In genomic region chrX:48919947-48920712, GRCh38 we compare ENCODE assay signal across 8 cellular contexts. TPM values are rescaled to one million over a fixed set of nuclear protein-coding genes. Genes with fewer than 3 reads are reported as not detected.
DNase-seq lines count a peak whose midpoint lies in the region; ATAC-seq, FAIRE-seq and TF ChIP-seq lines count a peak whose summit lies in the region.

No MANE protein-coding gene starts in this region.

- peak overlapping the region in 6 of 11 experiments; percentile 23 to 85 (median 79); a peak in 8 of 22 replicates for H3K27ac ChIP-seq in BLaER1 treated with 17β-estradiol and CSF1 and Interleukin-3, amounts not matched to agents 10 nM and 100 nM
- peak overlapping the region; percentile 98 for H3K27ac ChIP-seq in HUES48 (ENCODE audit: low read depth, low read length)
- H3K27ac ChIP-seq in ascending aorta = peak overlapping the region; percentile 74 to 91

- H3K36me3 Mint-ChIP-seq in naive thymus-derived CD8-positive, alpha-beta T cell = peaks cover 11 to 55% (median 26%) of the 10 kb centered on the region in 3 donors

- intact Hi-C loops in ascending aorta (cut with DNase I) = loop anchor here (1.0 to 10.0 kb wide), 5 partner anchors 37 to 385 kb away; partner anchors contain the start of genes MAGIX, OTUD5, RBM3 and TBC1D25

- H3K9me3 ChIP-seq in BLaER1 treated with 17β-estradiol and CSF1 and Interleukin-3, amounts not matched to agents 10 nM and 100 nM (replicated peaks in 1 of 11) = peaks cover 0 to 7% (median 0%) of the 10 kb centered on the region in 11 experiments; a peak in 3 of 22 replicates
- H3K9me3 ChIP-seq in HUES48 (ENCODE audit: control insufficient read depth, insufficient read depth, low read length) = peaks cover 13% of the 10 kb centered on the region
- H3K9me3 ChIP-seq in ascending aorta = no peaks in the 10 kb centered on the region

- H3K4me3 ChIP-seq in BLaER1 treated with 17β-estradiol and CSF1 and Interleukin-3, amounts not matched to agents 10 nM and 100 nM = peak overlapping the region in 3 of 10 experiments; percentile 74 to 76 (median 75); a peak in 4 of 20 replicates
- H3K4me3 ChIP-seq in HUES48 (ENCODE audit: low read depth, low read length) = peak overlapping the region; percentile 84
- peak overlapping the region in 1 of 2 donors; percentile 74 for H3K4me3 ChIP-seq in ascending aorta

- peak; percentile 7 to 18 for ATAC-seq in naive thymus-derived CD8-positive, alpha-beta T cell

- peak overlapping the region; percentile 87 to 99 (median 97) for H3K27ac Mint-ChIP-seq in naive thymus-derived CD8-positive, alpha-beta T cell

- no peak for FAIRE-seq in HTR-8/SVneo (lab: Jason Lieb, UNC)

- no peak for DNase-seq in ascending aorta (ENCODE audit: low spot score in 2 of 2)
- peak in 6 of 10 donors; percentile 31 to 68 (median 46) for DNase-seq in naive thymus-derived CD8-positive, alpha-beta T cell
- DNase-seq in HTR-8/SVneo (ENCODE audit: insufficient read length, low spot score) = no peak
- no peak for DNase-seq in LoVo (ENCODE audit: low spot score)
- no peak for DNase-seq in dedifferentiated amniotic fluid mesenchymal stem cell (ENCODE audit: extremely low spot score)
- DNase-seq in COLO829 (ENCODE audit: low spot score) = no peak

- H3K4me1 ChIP-seq in BLaER1 treated with 17β-estradiol and CSF1 and Interleukin-3, amounts not matched to agents 10 nM and 100 nM = peaks cover 24 to 44% (median 34%) of the 10 kb centered on the region in 10 experiments
- H3K4me1 ChIP-seq in HUES48 (ENCODE audit: control insufficient read depth, insufficient read depth, low read length) = peaks cover 13% of the 10 kb centered on the region
- peaks cover 0 to 3% of the 10 kb centered on the region in 2 donors for H3K4me1 ChIP-seq in ascending aorta

- H3K9me3 Mint-ChIP-seq in naive thymus-derived CD8-positive, alpha-beta T cell = no peaks in the 10 kb centered on the region

- peaks cover 17 to 57% (median 43%) of the 10 kb centered on the region in 11 experiments; a peak in 21 of 22 replicates for H3K27me3 ChIP-seq in BLaER1 treated with 17β-estradiol and CSF1 and Interleukin-3, amounts not matched to agents 10 nM and 100 nM
- H3K27me3 ChIP-seq in HUES48 (ENCODE audit: control insufficient read depth, insufficient read depth, low read length) = no peaks in the 10 kb centered on the region
- H3K27me3 ChIP-seq in ascending aorta = no peaks in the 10 kb centered on the region

- H4K20me1 ChIP-seq in BLaER1 treated with 17β-estradiol and CSF1 and Interleukin-3, amounts not matched to agents 10 nM and 100 nM = peaks cover 23 to 58% (median 34%) of the 10 kb centered on the region in 11 experiments; a peak in 21 of 22 replicates

- H3K4me2 ChIP-seq in BLaER1 treated with 17β-estradiol and CSF1 and Interleukin-3, amounts not matched to agents 10 nM and 100 nM = peak overlapping the region; percentile 58 to 87 (median 76)

- POLR2A ChIA-PET in naive thymus-derived CD8-positive, alpha-beta T cell (lab: Charles Lee) = interaction anchor here (0.8 to 11.5 kb wide), 8 partner anchors 8 to 118 kb away, joined by 3 to 276 read pairs (median 8); partner anchors contain the start of genes HDAC6, OTUD5, PQBP1 and TIMM17B

- peaks cover 15 to 45% (median 31%) of the 10 kb centered on the region in 11 experiments; a peak in 21 of 22 replicates for H3K36me3 ChIP-seq in BLaER1 treated with 17β-estradiol and CSF1 and Interleukin-3, amounts not matched to agents 10 nM and 100 nM
- H3K36me3 ChIP-seq in HUES48 (ENCODE audit: control insufficient read depth, insufficient read depth, low read length) (peaks cover 31% of the 10 kb centered on the region), ascending aorta (peaks cover 11 to 20% of the 10 kb centered on the region in 2 donors)

- H3K27me3 Mint-ChIP-seq in naive thymus-derived CD8-positive, alpha-beta T cell = peaks cover 0 to 2% (median 0%) of the 10 kb centered on the region in 5 donors

- peak overlapping the region in 7 of 11 experiments; percentile 45 to 89 (median 76); a peak in 11 of 22 replicates for H3K9ac ChIP-seq in BLaER1 treated with 17β-estradiol and CSF1 and Interleukin-3, amounts not matched to agents 10 nM and 100 nM
- H3K9ac ChIP-seq in HUES48 (ENCODE audit: low read depth, low read length) = no peak overlapping the region; the same call in 1 of the 2 replicates

- TF ChIP-seq CTCF in ascending aorta (IDR thresholded peaks at IDR 0.05) = no peak

- peak overlapping the region; percentile 95 to 99 (median 98) for H3K4me3 Mint-ChIP-seq in naive thymus-derived CD8-positive, alpha-beta T cell

- peaks cover 20 to 61% (median 40%) of the 10 kb centered on the region in 4 donors for H3K4me1 Mint-ChIP-seq in naive thymus-derived CD8-positive, alpha-beta T cell

RNA-seq across cellular contexts. Expression of gene PIM2, which starts 1.3 kb away (rescaled TPM):
- 5.6 TPM for total RNA-seq in ascending aorta
- total RNA-seq in naive thymus-derived CD8-positive, alpha-beta T cell = 100 to 1,000 TPM; 126 to 132 TPM
- polyA plus RNA-seq in naive thymus-derived CD8-positive, alpha-beta T cell = 100 to 1,000 TPM; 170 to 331 (median 313) TPM

RNA-seq across cellular contexts. Expression of gene SLC35A2, which starts 8.7 kb away (rescaled TPM):
- 20.2 TPM for total RNA-seq in ascending aorta
- total RNA-seq in naive thymus-derived CD8-positive, alpha-beta T cell = 10 to 100 TPM; 11.4 to 12.7 TPM
- 1 to 10 TPM; 6.8 to 8.1 (median 7.3) TPM for polyA plus RNA-seq in naive thymus-derived CD8-positive, alpha-beta T cell

RNA-seq across cellular contexts. Expression of gene PQBP1, which starts 22.4 kb away (rescaled TPM):
- 14.8 TPM for total RNA-seq in ascending aorta
- 10 to 100 TPM; 66.4 to 68.8 TPM for total RNA-seq in naive thymus-derived CD8-positive, alpha-beta T cell
- polyA plus RNA-seq in naive thymus-derived CD8-positive, alpha-beta T cell = 100 to 1,000 TPM in 1 of 3 donors, 10 to 100 TPM in 2; 92.7 to 114 (median 94.5) TPM

RNA-seq across cellular contexts. Expression of gene TIMM17B, which starts 22.6 kb away (rescaled TPM):
- total RNA-seq in ascending aorta = 15.3 TPM
- total RNA-seq in naive thymus-derived CD8-positive, alpha-beta T cell = 10 to 100 TPM; 41.2 to 44.8 TPM
- polyA plus RNA-seq in naive thymus-derived CD8-positive, alpha-beta T cell = 10 to 100 TPM; 52.9 to 59.1 (median 55.5) TPM

RNA-seq across cellular contexts. Expression of gene OTUD5, which starts 37.3 kb away (rescaled TPM):
- 72.3 TPM for total RNA-seq in ascending aorta
- 10 to 100 TPM; 98.7 to 99.4 TPM for total RNA-seq in naive thymus-derived CD8-positive, alpha-beta T cell
- 10 to 100 TPM; 23.7 to 48.4 (median 24.3) TPM for polyA plus RNA-seq in naive thymus-derived CD8-positive, alpha-beta T cell

Comparison
In these comparisons a context has a peak if more than half of its experiments do, and no peak if none do; other contexts are left out.
1. DNase-seq: peak in naive thymus-derived CD8-positive, alpha-beta T cell (6 of 10); none in ascending aorta (0 of 2), HTR-8/SVneo (single experiment), LoVo (single experiment), dedifferentiated amniotic fluid mesenchymal stem cell (single experiment) and COLO829 (single experiment).
2. RNA of gene PIM2, which starts 1.3 kb away (total RNA-seq): 126 to 132 TPM in naive thymus-derived CD8-positive, alpha-beta T cell; 5.6 TPM in ascending aorta (single experiment); every median in the first group is over 10 times any median in the second.
3. Peak in every context shown above with its lines, with median percentiles within 50 percentile points of each other: H3K27ac ChIP-seq.